Comparison of ENCODE assay signal across 8 cellular contexts in the genomic region with DNA sequence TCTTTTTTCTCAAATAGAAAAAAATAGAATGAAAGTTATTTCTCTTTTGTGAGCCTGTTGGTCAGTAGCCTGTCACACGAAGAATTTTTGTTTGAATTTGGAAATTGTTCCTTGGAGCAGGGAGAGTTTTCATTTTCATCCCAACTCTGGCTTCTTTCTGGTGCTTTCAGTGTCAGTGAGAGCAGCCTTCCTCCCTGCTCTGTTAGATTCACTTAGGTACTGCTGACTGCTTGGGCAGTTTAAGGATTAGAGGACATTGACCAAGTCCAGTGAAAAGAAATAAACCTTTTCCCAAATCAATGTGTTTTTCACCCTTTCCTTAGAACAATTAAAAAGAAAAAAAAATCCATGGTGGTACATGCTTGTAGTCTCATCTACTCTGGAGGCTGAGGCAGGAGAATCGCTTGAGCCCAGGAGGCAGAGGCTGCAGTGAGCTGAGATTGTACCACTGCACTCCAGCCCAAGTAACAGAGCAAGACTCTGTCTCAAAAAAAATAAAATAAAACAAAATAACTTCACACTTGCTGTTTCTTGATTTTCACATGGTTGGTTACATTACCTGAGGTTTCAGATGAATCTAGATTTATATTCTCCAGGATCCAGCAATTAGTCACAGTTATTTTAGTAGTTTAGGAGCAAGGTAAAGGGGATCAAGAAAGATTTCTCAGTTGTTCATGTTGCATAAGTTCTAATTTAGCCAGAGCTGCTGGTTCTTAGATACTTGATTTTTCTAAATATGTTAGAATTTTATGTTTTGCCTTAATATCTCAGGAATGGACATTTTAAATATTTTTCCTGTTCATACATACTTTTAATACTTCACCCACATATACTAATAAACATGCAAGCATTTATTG.
DNase-seq lines count a peak whose midpoint lies in the region; ATAC-seq and TF ChIP-seq lines count a peak whose summit lies in the region.

No MANE protein-coding gene starts in this region.

- POLR2A ChIA-PET in CD4-positive, alpha-beta T cell (lab: Charles Lee) = interaction anchor here (0.8 to 6.6 kb wide), 9 partner anchors 8 to 320 kb away, joined by 3 to 62 read pairs (median 6); partner anchors contain the start of genes FKBP14, MTURN and ZNRF2

- H3K27ac ChIP-seq in CD4-positive, alpha-beta T cell (ENCODE audit: low read depth, low read length) = peak overlapping the region; percentile 29
- H3K27ac ChIP-seq in OCI-LY1 (ENCODE audit: low read depth, low read length, poor library complexity, severe bottlenecking) = peak overlapping the region; percentile 84
- H3K27ac ChIP-seq in fibroblast of lung (ENCODE audit: insufficient read depth, low read length) = peak overlapping the region; percentile 61

- H3K36me3 Mint-ChIP-seq in CD4-positive, alpha-beta T cell (ENCODE audit: low read depth) = no peaks in the 10 kb centered on the region
- no peaks in the 10 kb centered on the region for H3K36me3 Mint-ChIP-seq in endothelial cell (ENCODE audit: low read depth, unreplicated experiment)

- intact Hi-C loops in CD4-positive, alpha-beta T cell (cut with DNase I, micrococcal nuclease) = loop anchor here (1.0 to 5.0 kb wide), 3 partner anchors 40 to 320 kb away; partner anchors contain the start of genes FKBP14 (in 2 of the 2), PLEKHA8 (in 2 of the 2) and ZNRF2 (in 1 of the 2)

- H3K4me2 ChIP-seq in OCI-LY1 (ENCODE audit: low read length) = peak overlapping the region; percentile 57
- H3K4me2 ChIP-seq in fibroblast of lung (ENCODE audit: extremely low read depth, insufficient read depth, low read length) = no peak overlapping the region

- TF ChIP-seq CTCF in CD4-positive, alpha-beta T cell (IDR thresholded peaks at IDR 0.05) = no peak
- TF ChIP-seq CTCF in OCI-LY1 (IDR thresholded peaks at IDR 0.05; ENCODE audit: low read length) (no peak), fibroblast of lung (conservative IDR thresholded peaks at IDR 0.05 in 1 of 2, IDR thresholded peaks at IDR 0.05 in 1 of 2; ENCODE audit: low read depth in 1 of 2, low read length in 2 of 2) (no peak), endothelial cell (IDR thresholded peaks at IDR 0.05; ENCODE audit: unreplicated experiment) (no peak)

- no peak overlapping the region for H2AFZ ChIP-seq in OCI-LY1 (ENCODE audit: low read length)
- H2AFZ ChIP-seq in fibroblast of lung (ENCODE audit: low read length) = peak overlapping the region; percentile 24

- no peaks in the 10 kb centered on the region for H4K20me1 ChIP-seq in OCI-LY1 (ENCODE audit: insufficient read depth, low read length)
- H4K20me1 ChIP-seq in fibroblast of lung (ENCODE audit: control insufficient read depth, extremely low read depth, insufficient read depth, low read length) = no peaks in the 10 kb centered on the region

- DNase-seq in CD4-positive, alpha-beta T cell = no peak
- DNase-seq in fibroblast of lung (ENCODE audit: low read depth in 2 of 2) (no peak), C1 segment of cervical spinal cord (lab: John Stamatoyannopoulos, UW) (no peak), endothelial cell (ENCODE audit: low spot score) (no peak), activated gamma-delta T cell (lab: John Stamatoyannopoulos, UW) (no peak), OCI-M2 (lab: John Stamatoyannopoulos, UW; ENCODE audit: unreplicated experiment) (no peak)

- no peaks in the 10 kb centered on the region for H3K27me3 Mint-ChIP-seq in CD4-positive, alpha-beta T cell
- no peaks in the 10 kb centered on the region for H3K27me3 Mint-ChIP-seq in endothelial cell (ENCODE audit: unreplicated experiment)

- H3F3A ChIP-seq in OCI-LY1 (ENCODE audit: insufficient read depth, low read length) = peaks cover 3% of the 10 kb centered on the region; the same call in 1 of the 2 replicates

- H3K4me1 ChIP-seq in OCI-LY1 (ENCODE audit: insufficient read depth, low read length, severe bottlenecking) (peaks cover 87% of the 10 kb centered on the region), fibroblast of lung (ENCODE audit: control insufficient read depth, extremely low read depth, insufficient read depth, low read length) (peaks cover 7% of the 10 kb centered on the region)

- no peaks in the 10 kb centered on the region for H3K27me3 ChIP-seq in CD4-positive, alpha-beta T cell (ENCODE audit: control insufficient read depth, insufficient read depth, low read length)
- no peaks in the 10 kb centered on the region for H3K27me3 ChIP-seq in OCI-LY1 (ENCODE audit: insufficient read depth, low read length)
- no peaks in the 10 kb centered on the region for H3K27me3 ChIP-seq in fibroblast of lung (ENCODE audit: control insufficient read depth, insufficient read depth, low read length)

- H3K79me2 ChIP-seq in OCI-LY1 (ENCODE audit: insufficient read depth, low read length) (peaks cover 49% of the 10 kb centered on the region), fibroblast of lung (ENCODE audit: control insufficient read depth, insufficient read depth, low read length) (no peaks in the 10 kb centered on the region)

- peaks cover 60% of the 10 kb centered on the region for H3K4me1 Mint-ChIP-seq in CD4-positive, alpha-beta T cell (ENCODE audit: low read depth)
- no peaks in the 10 kb centered on the region for H3K4me1 Mint-ChIP-seq in endothelial cell (ENCODE audit: unreplicated experiment)

- ATAC-seq in CD4-positive, alpha-beta T cell (ENCODE audit: poor library complexity) = peak; percentile 16
- ATAC-seq in GM21619 (IDR thresholded peaks at IDR 0.05; ENCODE audit: unreplicated experiment) = peak; percentile 14

- H3K9ac ChIP-seq in OCI-LY1 (ENCODE audit: low read length) = peak overlapping the region; percentile 2; the same call in 1 of the 2 replicates
- H3K9ac ChIP-seq in fibroblast of lung (ENCODE audit: insufficient read depth, low read length) = no peak overlapping the region

- H3K9me2 ChIP-seq in OCI-LY1 (ENCODE audit: low read depth, low read length) = no peaks in the 10 kb centered on the region

- H3K36me3 ChIP-seq in OCI-LY1 (ENCODE audit: insufficient read depth, low read length) = peaks cover 4% of the 10 kb centered on the region; the same call in 1 of the 2 replicates
- no peaks in the 10 kb centered on the region for H3K36me3 ChIP-seq in fibroblast of lung (ENCODE audit: control insufficient read depth, insufficient read depth, low read length)

- H3K9me3 Mint-ChIP-seq in CD4-positive, alpha-beta T cell = no peaks in the 10 kb centered on the region
- H3K9me3 Mint-ChIP-seq in endothelial cell (ENCODE audit: unreplicated experiment) = no peaks in the 10 kb centered on the region

- H3K9me3 ChIP-seq in CD4-positive, alpha-beta T cell (ENCODE audit: control insufficient read depth, low read length) = no peaks in the 10 kb centered on the region
- H3K9me3 ChIP-seq in OCI-LY1 (ENCODE audit: low read length) = no peaks in the 10 kb centered on the region
- H3K9me3 ChIP-seq in fibroblast of lung (ENCODE audit: control insufficient read depth, insufficient read depth, low read depth, low read length) = no peaks in the 10 kb centered on the region

- H3K27ac Mint-ChIP-seq in CD4-positive, alpha-beta T cell = peak overlapping the region; percentile 93
- H3K27ac Mint-ChIP-seq in endothelial cell (ENCODE audit: unreplicated experiment) = no peak overlapping the region

- H3K4me3 Mint-ChIP-seq in CD4-positive, alpha-beta T cell = peak overlapping the region; percentile 31
- no peak overlapping the region for H3K4me3 Mint-ChIP-seq in endothelial cell (ENCODE audit: unreplicated experiment)

- CTCF ChIA-PET in CD4-positive, alpha-beta T cell (lab: Charles Lee) = interaction anchor here (1.0 to 2.6 kb wide), 4 partner anchors 25 to 72 kb away, joined by 3 to 10 read pairs (median 6); partner anchors contain the start of gene ZNRF2

- H3K4me3 ChIP-seq in OCI-LY1 (ENCODE audit: low read depth, low read length, poor library complexity, severe bottlenecking) (no peak overlapping the region), fibroblast of lung (replicated peaks in 1 of 4; ENCODE audit: control extremely low read depth in 1 of 4, insufficient read depth in 1 of 4, low read depth in 3 of 4, low read length in 4 of 4) (no peak overlapping the region)

Comparison
In these comparisons a context has a peak if more than half of its experiments do, and no peak if none do; other contexts are left out.
1. H3K27ac ChIP-seq: peak in every context shown above with its lines; median percentile 84 in OCI-LY1; 61 in fibroblast of lung; 29 in CD4-positive, alpha-beta T cell.